In genomic region chr19:42450314-42450934, GRCh38 we compare ENCODE assay signal across 8 cellular contexts. TPM values are rescaled to one million over a fixed set of nuclear protein-coding genes. Genes with fewer than 3 reads are reported as not detected.
DNase-seq lines count a peak whose midpoint lies in the region; ATAC-seq lines count a peak whose summit lies in the region.

No MANE protein-coding gene starts in this region.

- peak; percentile 67 for DNase-seq in ACHN
- DNase-seq in NCI-H748 (lab: John Stamatoyannopoulos, UW; ENCODE audit: unreplicated experiment), result peak; percentile 75
- DNase-seq in activated CD4-positive, alpha-beta memory T cell treated with anti-CD3 and anti-CD28 coated beads for 36 hours, result peak; percentile 86
- DNase-seq in effector CD8-positive, alpha-beta T cell (lab: John Stamatoyannopoulos, UW), result peak; percentile 63
- DNase-seq in memory B cell (ENCODE audit: low spot score in 2 of 2), result peak; percentile 63 to 65
- peak; percentile 31 for DNase-seq in stimulated activated CD8-positive, alpha-beta memory T cell treated with anti-CD3 and anti-CD28 coated beads, Interleukin-15, amount 100 ng/mL, for 24 hours (ENCODE audit: low read depth)

- ATAC-seq in GM18511 (IDR thresholded peaks at IDR 0.05; ENCODE audit: unreplicated experiment) (peak; percentile 97), HG03442 (IDR thresholded peaks at IDR 0.05; ENCODE audit: unreplicated experiment) (peak; percentile 65), memory B cell (ENCODE audit: low read depth) (peak; percentile 92)

- no peak overlapping the region for H3K4me3 Mint-ChIP-seq in activated CD4-positive, alpha-beta memory T cell treated with anti-CD3 and anti-CD28 coated beads for 36 hours
- no peak overlapping the region for H3K4me3 Mint-ChIP-seq in memory B cell

- intact Hi-C loops in activated CD4-positive, alpha-beta memory T cell treated with anti-CD3 and anti-CD28 coated beads for 36 hours (cut with micrococcal nuclease), result loop anchor here (1.0 kb wide), 4 partner anchors 10 to 146 kb away; no protein-coding TSS in a partner anchor

- no peaks in the 10 kb centered on the region for H3K4me1 Mint-ChIP-seq in activated CD4-positive, alpha-beta memory T cell treated with anti-CD3 and anti-CD28 coated beads for 36 hours (ENCODE audit: low read depth)
- H3K4me1 Mint-ChIP-seq in memory B cell, result peaks cover 7% of the 10 kb centered on the region

- H3K27me3 Mint-ChIP-seq in activated CD4-positive, alpha-beta memory T cell treated with anti-CD3 and anti-CD28 coated beads for 36 hours, result peaks cover 2% of the 10 kb centered on the region
- no peaks in the 10 kb centered on the region for H3K27me3 Mint-ChIP-seq in memory B cell

- in situ Hi-C loops in ACHN (cut with HindIII; ENCODE audit: low pct_ligation_motif_present, low pct_unique_long_range_greater_than_20kb, low sequenced_read_pairs), result no loop called here

- no peaks in the 10 kb centered on the region for H3K36me3 Mint-ChIP-seq in activated CD4-positive, alpha-beta memory T cell treated with anti-CD3 and anti-CD28 coated beads for 36 hours
- no peaks in the 10 kb centered on the region for H3K36me3 Mint-ChIP-seq in memory B cell

- no peaks in the 10 kb centered on the region for H3K9me3 Mint-ChIP-seq in activated CD4-positive, alpha-beta memory T cell treated with anti-CD3 and anti-CD28 coated beads for 36 hours
- no peaks in the 10 kb centered on the region for H3K9me3 Mint-ChIP-seq in memory B cell

- CTCF ChIA-PET in activated CD4-positive, alpha-beta memory T cell treated with anti-CD3 and anti-CD28 coated beads for 36 hours (lab: Charles Lee), result interaction anchor here (0.7 to 8.7 kb wide), 36 partner anchors 9 to 185 kb away, joined by 3 to 204 read pairs (median 5); partner anchors contain the start of gene CEACAM1

- H3K27ac Mint-ChIP-seq in activated CD4-positive, alpha-beta memory T cell treated with anti-CD3 and anti-CD28 coated beads for 36 hours, result no peak overlapping the region
- H3K27ac Mint-ChIP-seq in memory B cell, result no peak overlapping the region

- POLR2A ChIA-PET in activated CD4-positive, alpha-beta memory T cell treated with anti-CD3 and anti-CD28 coated beads for 36 hours (lab: Charles Lee), result interaction anchor here (0.6 to 2.3 kb wide), 4 partner anchors 9 to 329 kb away, joined by 3 to 8 read pairs (median 4); partner anchors contain the start of gene CEACAM1

RNA-seq across cellular contexts. Expression of gene CXCL17, which starts 7.7 kb away (rescaled TPM):
- total RNA-seq in activated CD4-positive, alpha-beta memory T cell treated with anti-CD3 and anti-CD28 coated beads for 36 hours, result not detected

RNA-seq across cellular contexts. Expression of gene LIPE, which starts 23.2 kb away (rescaled TPM):
- 10 to 100 TPM; 31.6 to 31.8 TPM for total RNA-seq in activated CD4-positive, alpha-beta memory T cell treated with anti-CD3 and anti-CD28 coated beads for 36 hours

Comparison
In these comparisons a context has a peak if more than half of its experiments do, and no peak if none do; other contexts are left out.
1. Peak in every context shown above with its lines: DNase-seq and ATAC-seq.
2. DNase-seq: peak in every context shown above with its lines; median percentile 86 in activated CD4-positive, alpha-beta memory T cell treated with anti-CD3 and anti-CD28 coated beads for 36 hours; 75 in NCI-H748; 67 in ACHN; 64 in memory B cell; 63 in effector CD8-positive, alpha-beta T cell; 31 in stimulated activated CD8-positive, alpha-beta memory T cell treated with anti-CD3 and anti-CD28 coated beads, Interleukin-15, amount 100 ng/mL, for 24 hours.